In genomic region chr12:113333877-113334785, GRCh38 we compare ENCODE assay signal across 8 cellular contexts. TPM values are rescaled to one million over a fixed set of nuclear protein-coding genes. Genes with fewer than 3 reads are reported as not detected.
A peak's percentile ranks its signal among the peaks of the same experiment; 100 is the strongest.
DNase-seq lines count a peak whose midpoint lies in the region; TF ChIP-seq lines count a peak whose summit lies in the region.

No MANE protein-coding gene starts in this region.

- no peaks in the 10 kb centered on the region for H3K9me3 Mint-ChIP-seq in activated naive CD4-positive, alpha-beta T cell treated with anti-CD3 and anti-CD28 coated beads for 36 hours

- H3K9me3 ChIP-seq in iPS-18a (ENCODE audit: control insufficient read depth, low read depth, low read length) (no peaks in the 10 kb centered on the region), spleen (no peaks in the 10 kb centered on the region)

- H3K9ac ChIP-seq in iPS-18a (ENCODE audit: low read length): no peak overlapping the region

- no peaks in the 10 kb centered on the region for H3K27me3 Mint-ChIP-seq in activated naive CD4-positive, alpha-beta T cell treated with anti-CD3 and anti-CD28 coated beads for 36 hours (ENCODE audit: low read depth)

- no peaks in the 10 kb centered on the region for H3K36me3 ChIP-seq in iPS-18a (ENCODE audit: control insufficient read depth, low read depth, low read length)
- peaks cover 0 to 40% (median 21%) of the 10 kb centered on the region in 6 donors for H3K36me3 ChIP-seq in spleen

- 19 to 25% (median 24%) methylated on average over 27 of the region's 27 CpGs for WGBS in adipose tissue, 3 donors
- 6 to 18% (median 13%) methylated on average over 27 of the region's 27 CpGs for WGBS in spleen, 5 donors

- DNase-seq in activated naive CD4-positive, alpha-beta T cell treated with anti-CD3 and anti-CD28 coated beads for 36 hours: peak; percentile 13
- no peak for DNase-seq in activated naive CD4-positive, alpha-beta T cell treated with Interleukin-2 at 50 U/mL for 16 hours
- DNase-seq in KBM-7 (peak; percentile 56), spleen (peak; percentile 85), NCI-H1930 (lab: John Stamatoyannopoulos, UW) (no peak), NCI-H128 (lab: John Stamatoyannopoulos, UW; ENCODE audit: unreplicated experiment) (no peak)

- CTCF ChIA-PET in activated naive CD4-positive, alpha-beta T cell treated with anti-CD3 and anti-CD28 coated beads for 36 hours (lab: Charles Lee): interaction anchor here (1.8 kb wide), 1 partner anchor 138 kb away, joined by 5 read pairs; no protein-coding TSS in a partner anchor

- H3K36me3 Mint-ChIP-seq in activated naive CD4-positive, alpha-beta T cell treated with anti-CD3 and anti-CD28 coated beads for 36 hours (ENCODE audit: low read depth): peaks cover 27% of the 10 kb centered on the region

- peaks cover 3% of the 10 kb centered on the region for H3K4me1 ChIP-seq in iPS-18a (ENCODE audit: control insufficient read depth, low read depth, low read length)
- H3K4me1 ChIP-seq in spleen: peaks cover 12 to 71% (median 47%) of the 10 kb centered on the region in 6 donors

- peaks cover 42% of the 10 kb centered on the region for H3K4me1 Mint-ChIP-seq in activated naive CD4-positive, alpha-beta T cell treated with anti-CD3 and anti-CD28 coated beads for 36 hours (ENCODE audit: low read depth)

- in situ Hi-C loops in KBM-7 (cut with MboI; ENCODE audit: low pct_unique_long_range_greater_than_20kb, low sequenced_read_pairs): no loop called here

- peaks cover 15% of the 10 kb centered on the region for H3K27me3 ChIP-seq in iPS-18a (ENCODE audit: control insufficient read depth, insufficient read depth, low read length)
- no peaks in the 10 kb centered on the region for H3K27me3 ChIP-seq in spleen (replicated peaks in 1 of 7)

- peak overlapping the region; percentile 13 for H3K27ac ChIP-seq in adipose tissue (ENCODE audit: low read depth, low read length)
- H3K27ac ChIP-seq in iPS-18a (ENCODE audit: low read length): no peak overlapping the region
- peak overlapping the region; percentile 53 to 95 (median 90) for H3K27ac ChIP-seq in spleen

- H3K27ac Mint-ChIP-seq in activated naive CD4-positive, alpha-beta T cell treated with anti-CD3 and anti-CD28 coated beads for 36 hours: peak overlapping the region; percentile 84

- H3K4me3 Mint-ChIP-seq in activated naive CD4-positive, alpha-beta T cell treated with anti-CD3 and anti-CD28 coated beads for 36 hours: peak overlapping the region; percentile 96

- H3K4me3 ChIP-seq in iPS-18a (ENCODE audit: low read length): peak overlapping the region; percentile 52
- H3K4me3 ChIP-seq in spleen: peak overlapping the region; percentile 64 to 89 (median 76)

- intact Hi-C loops in activated naive CD4-positive, alpha-beta T cell treated with anti-CD3 and anti-CD28 coated beads for 36 hours (cut with micrococcal nuclease): loop anchor here (2.0 to 5.0 kb wide), 3 partner anchors 88 to 628 kb away; partner anchors contain the start of genes SDSL and TPCN1
- intact Hi-C loops in spleen (cut with DNase I; ENCODE audit: low total_unique reads): no loop called here

- TF ChIP-seq POLR2A in spleen (IDR thresholded peaks at IDR 0.05): no peak

- TF ChIP-seq CTCF in spleen (IDR thresholded peaks at IDR 0.05 in 8 of 11, conservative IDR thresholded peaks at IDR 0.05 in 3 of 11): no peak

RNA-seq across cellular contexts. Expression of gene SLC8B1, which starts 0.8 kb away (rescaled TPM):
- total RNA-seq in activated naive CD4-positive, alpha-beta T cell treated with anti-CD3 and anti-CD28 coated beads for 36 hours: 10 to 100 TPM; 20.2 to 20.4 TPM
- polyA plus RNA-seq in adipose tissue (10 to 100 TPM; 17.0 to 20.2 (median 17.5) TPM), spleen (10 to 100 TPM; 15.0 to 47.1 (median 32.5) TPM)
- total RNA-seq in spleen: 100 to 1,000 TPM in 2 of 7 donors, 10 to 100 TPM in 5; 54.7 to 126 (median 84.4) TPM

RNA-seq across cellular contexts. Expression of gene PLBD2, which starts 24.3 kb away (rescaled TPM):
- total RNA-seq in activated naive CD4-positive, alpha-beta T cell treated with anti-CD3 and anti-CD28 coated beads for 36 hours: 10 to 100 TPM; 13.9 to 14.1 TPM
- polyA plus RNA-seq in adipose tissue: 10 to 100 TPM in 2 of 3 donors, 1 to 10 TPM in 1; 8.8 to 20.1 (median 12.5) TPM
- total RNA-seq in spleen: 10 to 100 TPM; 27.9 to 38.8 (median 30.6) TPM
- polyA plus RNA-seq in spleen: 1 to 10 TPM; 4.2 to 9.0 (median 4.3) TPM

Comparison
In these comparisons a context has a peak if more than half of its experiments do, and no peak if none do; other contexts are left out.
1. DNase-seq: peak in activated naive CD4-positive, alpha-beta T cell treated with anti-CD3 and anti-CD28 coated beads for 36 hours (single experiment), KBM-7 (single experiment) and spleen (single experiment); none in activated naive CD4-positive, alpha-beta T cell treated with Interleukin-2 at 50 U/mL for 16 hours (single experiment), NCI-H1930 (0 of 2) and NCI-H128 (single experiment).